15 cellular contexts compared by ENCODE assay signal in the genomic region with DNA sequence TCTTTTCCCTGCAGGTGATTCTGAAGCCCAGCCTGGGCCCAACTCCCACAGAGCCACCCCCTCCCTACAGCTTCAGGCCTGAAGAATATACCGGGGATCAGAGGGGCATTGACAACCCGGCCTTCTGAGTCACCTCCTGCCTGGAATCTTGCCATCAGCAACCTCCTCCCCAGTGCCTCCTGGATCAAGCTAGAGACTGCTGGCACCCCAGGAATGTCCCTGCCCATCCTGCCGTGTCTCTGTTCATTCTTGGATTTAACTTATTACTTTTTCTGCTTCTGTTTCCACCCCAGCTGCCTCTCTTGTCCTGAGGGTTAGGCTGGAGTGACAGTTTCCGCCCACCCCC. TPM values are rescaled to one million over a fixed set of nuclear protein-coding genes. Genes with fewer than 3 reads are reported as not detected.
DNase-seq lines count a peak whose midpoint lies in the region; ATAC-seq, FAIRE-seq and TF ChIP-seq lines count a peak whose summit lies in the region.
"Had no signal": no experiment of that assay in that cellular context is flagged by ENCODE, and none has a peak within 500 bp of the region (broad histone marks: within the 10 kb centered on the region; RNA-seq: fewer than 3 reads in every experiment).

No MANE protein-coding gene starts in this region.

- no peak overlapping the region for H3K4me3 ChIP-seq in IMR-90 (ENCODE audit: insufficient read depth, low read depth, low read length)
- H3K4me3 ChIP-seq in astrocyte (ENCODE audit: insufficient read depth, low read depth, low read length) = no peak overlapping the region
- H3K4me3 ChIP-seq in mesenchymal stem cell (ENCODE audit: insufficient read depth in 1 of 2, low read depth in 1 of 2, low read length in 2 of 2) = no peak overlapping the region
- H3K4me3 ChIP-seq: coronary artery had no signal

- H3K56ac ChIP-seq in IMR-90 (ENCODE audit: extremely low read depth, insufficient read depth, low read length) = no peak overlapping the region

- peak overlapping the region; percentile 75; the same call in 1 of the 2 replicates for H4K91ac ChIP-seq in IMR-90 (ENCODE audit: insufficient read depth, low read depth, low read length)
- no peak overlapping the region for H4K91ac ChIP-seq in mesenchymal stem cell (ENCODE audit: low read length)

- H3K23ac ChIP-seq in IMR-90 (ENCODE audit: low read depth, low read length) = no peak overlapping the region
- no peak overlapping the region for H3K23ac ChIP-seq in mesenchymal stem cell (ENCODE audit: low read length in 2 of 2)

- dilution Hi-C loops in IMR-90 (cut with HindIII; ENCODE audit: low sequenced_read_pairs, unreplicated experiment) = no loop called here

- H4K5ac ChIP-seq in IMR-90 (ENCODE audit: low read depth, low read length) = no peak overlapping the region

- peaks cover 28% of the 10 kb centered on the region for H3K9me1 ChIP-seq in IMR-90 (ENCODE audit: insufficient read depth, low read length)

- H3K4me1 ChIP-seq in IMR-90 (ENCODE audit: control insufficient read depth, insufficient read depth, low read length) (peaks cover 17% of the 10 kb centered on the region), astrocyte (ENCODE audit: insufficient read depth, low read length) (peaks cover 27% of the 10 kb centered on the region), mesenchymal stem cell (ENCODE audit: control insufficient read depth, insufficient read depth, low read depth, low read length) (peaks cover 44% of the 10 kb centered on the region)

- H3K27ac ChIP-seq in IMR-90 (ENCODE audit: insufficient read depth, low read length) (no peak overlapping the region), astrocyte (ENCODE audit: low read depth, low read length) (no peak overlapping the region), mesenchymal stem cell (ENCODE audit: low read length, poor library complexity, severe bottlenecking) (peak overlapping the region; percentile 54)
- H3K27ac ChIP-seq: coronary artery had no signal

- no peak overlapping the region for H2AK9ac ChIP-seq in IMR-90 (replicated peaks; ENCODE audit: low read depth, low read length, poor library complexity)

- peak overlapping the region; percentile 45 for H3K4me3 Mint-ChIP-seq in astrocyte (ENCODE audit: unreplicated experiment)
- H3K4me3 Mint-ChIP-seq: activated T-helper 17 cell treated with anti-CD3 and anti-CD28 coated beads, Interleukin-2, amount 50 U/mL, for 72 hours had no signal

- no peak for TF ChIP-seq RAD21 in IMR-90 (IDR thresholded peaks at IDR 0.05; ENCODE audit: low read length)

- H3K18ac ChIP-seq in IMR-90 (ENCODE audit: low read depth, low read length) (no peak overlapping the region), mesenchymal stem cell (ENCODE audit: low read depth in 1 of 2, low read length in 2 of 2) (peak overlapping the region in 1 of 2 experiments; percentile 37)

- peaks cover 28% of the 10 kb centered on the region for H3K36me3 Mint-ChIP-seq in astrocyte (ENCODE audit: low read depth, unreplicated experiment)

- peak overlapping the region; percentile 67 for H2AK5ac ChIP-seq in IMR-90 (ENCODE audit: low read depth, low read length)
- no peak overlapping the region for H2AK5ac ChIP-seq in mesenchymal stem cell (ENCODE audit: low read length, severe bottlenecking)

- intact Hi-C loops in IMR-90 (cut with micrococcal nuclease) = no loop called here
- intact Hi-C loops in posterior vena cava (cut with DNase I) = no loop called here

- H2BK5ac ChIP-seq in IMR-90 (ENCODE audit: low read depth, low read length, poor library complexity, severe bottlenecking) (no peak overlapping the region), mesenchymal stem cell (ENCODE audit: low read depth, low read length, poor library complexity, severe bottlenecking) (no peak overlapping the region)

- no peaks in the 10 kb centered on the region for H3K79me2 ChIP-seq in astrocyte (ENCODE audit: insufficient read depth, low read length)

- WGBS in IMR-90 (ENCODE audit: extremely low coverage in 2 of 2, insufficient read length in 1 of 2), 2 experiments = 0% methylated on average over 2 of the region's 4 CpGs; no CpG with 5 or more reads in 1 of the 2 experiments
- WGBS in mesenchymal stem cell = 26% methylated on average over 4 of the region's 4 CpGs

- FAIRE-seq in astrocyte (lab: Jason Lieb, UNC) = no peak
- FAIRE-seq: HepG2 had no signal

- H3K4me2 ChIP-seq in IMR-90 (ENCODE audit: low read depth, low read length) = no peak overlapping the region
- H3K4me2 ChIP-seq in astrocyte (ENCODE audit: low read length) = peak overlapping the region; percentile 62
- no peak overlapping the region for H3K4me2 ChIP-seq in mesenchymal stem cell (ENCODE audit: low read length, poor library complexity, severe bottlenecking)

- peak overlapping the region; percentile 65 for H2BK120ac ChIP-seq in IMR-90 (ENCODE audit: low read depth, low read length)
- H2BK120ac ChIP-seq in mesenchymal stem cell (ENCODE audit: low read depth, low read length) = no peak overlapping the region

- H3K4ac ChIP-seq in IMR-90 (ENCODE audit: low read depth, low read length) = peak overlapping the region; percentile 14; the same call in 1 of the 2 replicates
- no peak overlapping the region for H3K4ac ChIP-seq in mesenchymal stem cell (ENCODE audit: low read depth in 1 of 2, low read length in 2 of 2)

- H2BK15ac ChIP-seq in IMR-90 (ENCODE audit: low read depth, low read length) = peak overlapping the region; percentile 79; the same call in 1 of the 3 replicates
- no peak overlapping the region for H2BK15ac ChIP-seq in mesenchymal stem cell (ENCODE audit: low read depth, poor library complexity, severe bottlenecking)

- H3K9me3 ChIP-seq in IMR-90 (ENCODE audit: control insufficient read depth, insufficient read depth, low read length) = no peaks in the 10 kb centered on the region
- H3K9me3 ChIP-seq in astrocyte (ENCODE audit: insufficient read depth, low read depth, low read length) = peaks cover 3% of the 10 kb centered on the region
- H3K9me3 ChIP-seq in mesenchymal stem cell (ENCODE audit: control insufficient read depth, low read length) = peaks cover 7% of the 10 kb centered on the region

- H4K8ac ChIP-seq in IMR-90 (ENCODE audit: low read depth in 2 of 2, low read length in 2 of 2) (0 out of 4 replicates have a peak overlapping the region, but pooled peaks of 1 of the 2 experiments have one; percentile 77), mesenchymal stem cell (ENCODE audit: low read length) (no peak overlapping the region)

- H3K79me1 ChIP-seq in IMR-90 (ENCODE audit: low read depth in 1 of 2, low read length in 2 of 2) = peaks cover 11 to 17% of the 10 kb centered on the region in 2 experiments
- H3K79me1 ChIP-seq in mesenchymal stem cell (replicated peaks; ENCODE audit: low read length, poor library complexity, severe bottlenecking) = no peaks in the 10 kb centered on the region

- in situ Hi-C loops in ACHN (cut with HindIII; ENCODE audit: low pct_ligation_motif_present, low pct_unique_long_range_greater_than_20kb, low sequenced_read_pairs) (no loop called here), IMR-90 (cut with MboI; ENCODE audit: low sequenced_read_pairs) (no loop called here)

- H3K9ac ChIP-seq in IMR-90 (ENCODE audit: low read depth, low read length) = no peak overlapping the region
- peak overlapping the region; percentile 29 for H3K9ac ChIP-seq in astrocyte (ENCODE audit: low read length)
- no peak overlapping the region for H3K9ac ChIP-seq in mesenchymal stem cell (ENCODE audit: low read length)

- no peak for TF ChIP-seq CTCF in IMR-90 (conservative IDR thresholded peaks at IDR 0.05; ENCODE audit: low read depth, low read length)
- no peak for TF ChIP-seq CTCF in astrocyte (IDR thresholded peaks at IDR 0.05; ENCODE audit: insufficient read depth, low read depth, low read length)

- POLR2A ChIA-PET in IMR-90 (lab: Charles Lee; ENCODE audit: unreplicated experiment) = no interaction called here

- H2AFZ ChIP-seq in IMR-90 (replicated peaks; ENCODE audit: low read length, poor library complexity) = no peak overlapping the region
- H2AFZ ChIP-seq in astrocyte (ENCODE audit: low read depth, low read length) = no peak overlapping the region
- H2AFZ ChIP-seq in mesenchymal stem cell (ENCODE audit: low read depth, low read length) = no peak overlapping the region

- no TSS peak for BruUV-seq in IMR-90 (replicated peaks; lab: Mats Ljungman, UMichigan)

- H3K36me3 ChIP-seq in IMR-90 (ENCODE audit: control insufficient read depth, insufficient read depth, low read length) (peaks cover 29% of the 10 kb centered on the region), astrocyte (ENCODE audit: insufficient read depth, low read length) (peaks cover 12% of the 10 kb centered on the region), mesenchymal stem cell (ENCODE audit: control insufficient read depth in 1 of 2, insufficient read depth in 2 of 2, low read depth in 1 of 2, low read length in 2 of 2) (peaks cover 21 to 46% of the 10 kb centered on the region in 2 experiments)

- peak overlapping the region; percentile 16 for H3K27ac Mint-ChIP-seq in astrocyte (ENCODE audit: unreplicated experiment)
- H3K27ac Mint-ChIP-seq: activated T-helper 17 cell treated with anti-CD3 and anti-CD28 coated beads, Interleukin-2, amount 50 U/mL, for 72 hours had no signal

- peaks cover 29% of the 10 kb centered on the region for H3K4me1 Mint-ChIP-seq in astrocyte (ENCODE audit: low read depth, unreplicated experiment)

- no peak for TF ChIP-seq POLR2A in IMR-90 (IDR thresholded peaks at IDR 0.05; ENCODE audit: low read depth, low read length)

- CTCF ChIA-PET in IMR-90 (lab: Yijun Ruan, JAX) = no interaction called here

- no peaks in the 10 kb centered on the region for H4K20me1 ChIP-seq in IMR-90 (ENCODE audit: insufficient read depth, low read length)
- no peaks in the 10 kb centered on the region for H4K20me1 ChIP-seq in astrocyte (ENCODE audit: insufficient read depth, low read length)

- H3K27me3 Mint-ChIP-seq in astrocyte (ENCODE audit: low read depth, unreplicated experiment) = no peaks in the 10 kb centered on the region

- peak; percentile 74 for DNase-seq in ACHN
- DNase-seq in IMR-90 = peak; percentile 38
- DNase-seq in astrocyte (ENCODE audit: low read depth) = no peak
- DNase-seq in mesenchymal stem cell = peak; percentile 42
- DNase-seq in HPDE6-E6E7 (ENCODE audit: extremely low spot score) = no peak
- DNase-seq in posterior vena cava (ENCODE audit: low spot score) = no peak
- no peak for DNase-seq in hippocampal formation (lab: John Stamatoyannopoulos, UW)
- DNase-seq: activated CD4-positive, alpha-beta T cell treated with anti-CD3 and anti-CD28 coated beads, Interleukin-2, amount 50 U/mL, for 48 hours; NCI-H1417; NCI-H446 treated with DMSO at 0.1 percent for 48 hours had no signal

- H3K9me3 Mint-ChIP-seq in astrocyte (ENCODE audit: unreplicated experiment) = peaks cover 7% of the 10 kb centered on the region
- H3K9me3 Mint-ChIP-seq: activated T-helper 17 cell treated with anti-CD3 and anti-CD28 coated beads, Interleukin-2, amount 50 U/mL, for 72 hours had no signal

- H2BK12ac ChIP-seq in mesenchymal stem cell (ENCODE audit: low read length in 2 of 2) = no peak overlapping the region

- no peak overlapping the region for H2BK20ac ChIP-seq in IMR-90 (ENCODE audit: low read depth, low read length)

- H3K27me3 ChIP-seq in IMR-90 (ENCODE audit: control insufficient read depth, insufficient read depth, low read length) (no peaks in the 10 kb centered on the region), astrocyte (ENCODE audit: insufficient read depth, low read length) (no peaks in the 10 kb centered on the region), mesenchymal stem cell (ENCODE audit: control insufficient read depth in 1 of 2, insufficient read depth in 1 of 2, low read length in 2 of 2) (no peaks in the 10 kb centered on the region)

- ATAC-seq in IMR-90 (ENCODE audit: low read depth) = peak; percentile 62
- no peak for ATAC-seq in GM18502 (IDR thresholded peaks at IDR 0.05; ENCODE audit: poor library complexity, unreplicated experiment)
- ATAC-seq: activated T-helper 17 cell treated with anti-CD3 and anti-CD28 coated beads, Interleukin-2, amount 50 U/mL, for 72 hours; HepG2 had no signal

- H3K14ac ChIP-seq in IMR-90 (replicated peaks; ENCODE audit: low read depth, low read length) (0 out of 2 replicates have a peak overlapping the region, but pooled peaks have one; percentile 3), mesenchymal stem cell (ENCODE audit: low read length in 2 of 2) (no peak overlapping the region)

RNA-seq across cellular contexts. Expression of gene TMEM92, which starts 4.9 kb away (rescaled TPM):
- 0.18 and 0.28 TPM in 2 replicates for total RNA-seq in IMR-90 (2012; rRNA removed)
- 0.86 and 1.7 TPM in 2 replicates for polyA plus RNA-seq in IMR-90 (2012; rRNA removed)
- polyA plus RNA-seq in IMR-90 (2012; cell fraction: cytosol; rRNA removed) = 0.90 and 1.4 TPM in 2 replicates
- polyA plus RNA-seq in IMR-90 (2012; cell fraction: nucleus; rRNA removed; ENCODE audit: low replicate concordance) = 1.0 and 1.1 TPM in 2 replicates
- total RNA-seq in astrocyte = 18.3 and 28.2 TPM in 2 replicates
- polyA plus RNA-seq in mesenchymal stem cell (2013, experiment 1 of 2) = 0.86 TPM
- 0.62 TPM for polyA plus RNA-seq in mesenchymal stem cell (2013, experiment 2 of 2)
- total RNA-seq in posterior vena cava = under 1 TPM; 0.33 to 0.60 TPM
- total RNA-seq: HepG2, subcutaneous adipose tissue had no signal

Comparison
In these comparisons a context has a peak if more than half of its experiments do, and no peak if none do; other contexts are left out.
1. DNase-seq: peak in ACHN (single experiment), IMR-90 (single experiment) and mesenchymal stem cell (single experiment); none in astrocyte (single experiment), HPDE6-E6E7 (single experiment), posterior vena cava (single experiment) and hippocampal formation (0 of 2).
2. RNA of gene TMEM92, which starts 4.9 kb away (total RNA-seq): 18.3 to 28.2 TPM in astrocyte; 0.33 to 0.60 TPM in posterior vena cava and 0.18 to 0.28 TPM in IMR-90; every median in the first group is over 10 times any median in the second.